In genomic region chr4:48795108-48795507, GRCh38 we compare ENCODE assay signal across 26 cellular contexts.
"Had no signal": no experiment of that assay in that cellular context is flagged by ENCODE, and none has a peak within 500 bp of the region (broad histone marks: within the 10 kb centered on the region; RNA-seq: fewer than 3 reads in every experiment).

No MANE protein-coding gene starts in this region.

- H3K27me3 Mint-ChIP-seq: activated CD4-positive, alpha-beta memory T cell treated with anti-CD3 and anti-CD28 coated beads, Interleukin-2, amount 10 ng/mL, durations not matched to agents 7 days and 5 days; activated CD4-positive, alpha-beta T cell treated with anti-CD3 and anti-CD28 coated beads for 36 hours; activated naive CD8-positive, alpha-beta T cell; central memory CD8-positive, alpha-beta T cell; T-cell had no signal

- H3K36me3 Mint-ChIP-seq: activated naive CD8-positive, alpha-beta T cell; brain; T-cell had no signal

- H3K9me3 Mint-ChIP-seq: activated CD4-positive, alpha-beta memory T cell treated with anti-CD3 and anti-CD28 coated beads, Interleukin-2, amount 10 ng/mL, durations not matched to agents 7 days and 5 days; activated naive CD4-positive, alpha-beta T cell treated with anti-CD3 and anti-CD28 coated beads for 36 hours; activated T-helper 17 cell treated with anti-CD3 and anti-CD28 coated beads, Interleukin-2, amount 50 U/mL, for 72 hours; brain; central memory CD8-positive, alpha-beta T cell; T-cell had no signal

- H3K27ac Mint-ChIP-seq: activated CD4-positive, alpha-beta memory T cell treated with anti-CD3 and anti-CD28 coated beads, Interleukin-2, amount 10 ng/mL, durations not matched to agents 7 days and 5 days; activated CD4-positive, alpha-beta T cell treated with anti-CD3 and anti-CD28 coated beads for 36 hours; activated naive CD4-positive, alpha-beta T cell treated with anti-CD3 and anti-CD28 coated beads for 36 hours; activated naive CD8-positive, alpha-beta T cell; activated T-helper 17 cell treated with anti-CD3 and anti-CD28 coated beads, Interleukin-2, amount 50 U/mL, for 72 hours; brain; T-cell had no signal

- ATAC-seq: activated CD4-positive, alpha-beta T cell treated with anti-CD3 and anti-CD28 coated beads for 36 hours; activated T-helper 17 cell treated with anti-CD3 and anti-CD28 coated beads, Interleukin-2, amount 50 U/mL, for 72 hours; T-cell had no signal

- H3K4me1 Mint-ChIP-seq: activated CD4-positive, alpha-beta memory T cell treated with anti-CD3 and anti-CD28 coated beads, Interleukin-2, amount 10 ng/mL, durations not matched to agents 7 days and 5 days; activated T-helper 17 cell treated with anti-CD3 and anti-CD28 coated beads, Interleukin-2, amount 50 U/mL, for 72 hours; brain; central memory CD8-positive, alpha-beta T cell; T-cell had no signal

- H3K9ac ChIP-seq: KMS-11 had no signal

- H3K4me2 ChIP-seq: KMS-11, PC-9 had no signal

- H3K4me3 Mint-ChIP-seq: activated CD4-positive, alpha-beta memory T cell treated with anti-CD3 and anti-CD28 coated beads, Interleukin-2, amount 10 ng/mL, durations not matched to agents 7 days and 5 days; activated CD4-positive, alpha-beta T cell treated with anti-CD3 and anti-CD28 coated beads for 36 hours; activated naive CD4-positive, alpha-beta T cell treated with anti-CD3 and anti-CD28 coated beads for 36 hours; activated naive CD8-positive, alpha-beta T cell; activated T-helper 17 cell treated with anti-CD3 and anti-CD28 coated beads, Interleukin-2, amount 50 U/mL, for 72 hours; brain; central memory CD8-positive, alpha-beta T cell; T-cell had no signal

- H3K27ac ChIP-seq: KMS-11, PC-9, SK-N-MC, VCaP had no signal

- DNase-seq: activated CD4-positive, alpha-beta memory T cell treated with anti-CD3 and anti-CD28 coated beads, Interleukin-2, amount 10 ng/mL, durations not matched to agents 7 days and 5 days; activated CD4-positive, alpha-beta T cell treated with anti-CD3 and anti-CD28 coated beads for 36 hours; activated CD4-positive, alpha-beta T cell treated with anti-CD3 and anti-CD28 coated beads, Interleukin-2, amount 50 U/mL, for 1 hour; activated gamma-delta T cell; activated naive CD4-positive, alpha-beta T cell treated with anti-CD3 and anti-CD28 coated beads for 36 hours; activated T-cell treated with anti-CD3 and anti-CD28 coated beads for 4 hours; activated T-cell treated with anti-CD3 and anti-CD28 coated beads, Interleukin-2, amount 50 U/mL, for 48 hours; amygdala; NCI-H1092; NCI-H1417; NCI-H1930; NCI-H345; NCI-H510A treated with DMSO at 0.1 percent for 48 hours; NCI-H69; NK-92 treated with Interleukin-12 subunit alpha and Interleukin-12 subunit beta, amount 100 ng/mL, for 24 hours; PC-9; T-cell; T-helper 2 cell; T1000 had no signal

- H3K4me3 ChIP-seq: PC-9, SK-N-MC had no signal

- H2AFZ ChIP-seq: PC-9 had no signal
